In genomic region chr5:26229848-26230247, GRCh38 we compare ENCODE assay signal across 36 cellular contexts.
"Had no signal": no experiment of that assay in that cellular context is flagged by ENCODE, and none has a peak within 500 bp of the region (broad histone marks: within the 10 kb centered on the region; RNA-seq: fewer than 3 reads in every experiment).

No MANE protein-coding gene starts in this region.

- DNase-seq: Karpas-422, Kasumi-1, KBM-7, KG1, MG63, MM.1S, MV-4-11, NCI-H1048, NCI-H1092, NCI-H1092 treated with DMSO at 0.1 percent for 48 hours, NCI-H1105, NCI-H1105 treated with DMSO at 0.1 percent for 48 hours, NCI-H1417, NCI-H1417 treated with DMSO at 0.1 percent for 48 hours, NCI-H1436, NCI-H1436 treated with DMSO at 0.1 percent for 48 hours, NCI-H146, NCI-H1694, NCI-H1694 treated with DMSO at 0.1 percent for 48 hours, NCI-H187, NCI-H187 treated with DMSO at 0.1 percent for 48 hours, NCI-H1930, NCI-H2029, NCI-H2029 treated with DMSO at 0.1 percent for 48 hours, NCI-H2081, NCI-H2081 treated with DMSO at 0.1 percent for 48 hours, NCI-H2107, NCI-H2171, NCI-H2171 treated with DMSO at 0.1 percent for 48 hours, NCI-H2227 treated with DMSO at 0.1 percent for 48 hours, NCI-H226, NCI-H345, NCI-H446, NCI-H446 treated with DMSO at 0.1 percent for 48 hours, NCI-H510A had no signal

- H3K27ac ChIP-seq: KMS-11 had no signal

- H3K4me3 ChIP-seq: MG63 had no signal

- H3K27me3 ChIP-seq: MG63 had no signal

- H3K36me3 ChIP-seq: MG63 had no signal

- H3K9me3 ChIP-seq: MG63 had no signal
